39 cellular contexts compared by ENCODE assay signal in genomic region chr11:119635776-119636175, GRCh38.
"Had no signal": no experiment of that assay in that cellular context is flagged by ENCODE, and none has a peak within 500 bp of the region (broad histone marks: within the 10 kb centered on the region; RNA-seq: fewer than 3 reads in every experiment).

No MANE protein-coding gene starts in this region.

- H3K27me3 ChIP-seq: MG63, Peyer's patch had no signal

- H3K27ac Mint-ChIP-seq: activated B cell treated with CpG ODN at 0.5 μM for 24 hours; activated CD4-positive, alpha-beta memory T cell treated with anti-CD3 and anti-CD28 coated beads for 36 hours; activated naive CD8-positive, alpha-beta T cell treated with anti-CD3 and anti-CD28 coated beads for 36 hours; activated T-helper 1 cell treated with anti-CD3 and anti-CD28 coated beads, Interleukin-12 subunit alpha, Interleukin-12 subunit beta, Interleukin-2, Interleukin-4 antibody, amounts not matched to agents 30 ng/mL and 10 ng/mL and 1 ng/mL, durations not matched to agents 14 hours and 24 hours and 36 hours; IgD-negative memory B cell had no signal

- H3K4me1 Mint-ChIP-seq: activated B cell treated with CpG ODN at 0.5 μM for 24 hours; activated naive CD8-positive, alpha-beta T cell treated with anti-CD3 and anti-CD28 coated beads for 36 hours; IgD-negative memory B cell had no signal

- H3K4me3 ChIP-seq: MG63, Peyer's patch had no signal

- H3K4me3 Mint-ChIP-seq: activated B cell treated with CpG ODN at 0.5 μM for 24 hours; activated CD4-positive, alpha-beta memory T cell treated with anti-CD3 and anti-CD28 coated beads for 36 hours; activated naive CD8-positive, alpha-beta T cell treated with anti-CD3 and anti-CD28 coated beads for 36 hours; activated T-cell treated with anti-CD3 and anti-CD28 coated beads, Interleukin-2, amount 50 U/mL, for 4 hours; activated T-helper 1 cell treated with anti-CD3 and anti-CD28 coated beads, Interleukin-12 subunit alpha, Interleukin-12 subunit beta, Interleukin-2, Interleukin-4 antibody, amounts not matched to agents 30 ng/mL and 10 ng/mL and 1 ng/mL, durations not matched to agents 14 hours and 24 hours and 36 hours; IgD-negative memory B cell had no signal

- H3K36me3 ChIP-seq: brain microvascular endothelial cell, MG63, Peyer's patch had no signal

- H3K27ac ChIP-seq: brain microvascular endothelial cell, Peyer's patch, VCaP had no signal

- H3K36me3 Mint-ChIP-seq: activated CD4-positive, alpha-beta memory T cell treated with anti-CD3 and anti-CD28 coated beads for 36 hours; activated naive CD8-positive, alpha-beta T cell treated with anti-CD3 and anti-CD28 coated beads for 36 hours; IgD-negative memory B cell had no signal

- H3K4me1 ChIP-seq: Peyer's patch had no signal

- DNase-seq: activated B cell treated with CpG ODN at 0.5 μM for 24 hours; activated CD4-positive, alpha-beta memory T cell treated with anti-CD3 and anti-CD28 coated beads for 36 hours; activated CD4-positive, alpha-beta T cell treated with anti-CD3 and anti-CD28 coated beads for 4 hours; activated CD4-positive, alpha-beta T cell treated with anti-CD3 and anti-CD28 coated beads, Interleukin-2, amount 50 U/mL, for 1 hour; activated CD4-positive, CD25-positive, alpha-beta regulatory T cell treated with anti-CD3 and anti-CD28 coated beads, Interleukin-2, amount 50 U/mL, for 72 hours; activated CD8-positive, alpha-beta memory T cell treated with anti-CD3 and anti-CD28 coated beads, Interleukin-2, amount 50 U/mL, for 4 hours; activated gamma-delta T cell treated with Interleukin-2 at 50 U/mL for 16 hours; activated naive CD4-positive, alpha-beta T cell treated with anti-CD3 and anti-CD28 coated beads, Interleukin-2, amount 50 U/mL, for 16 hours; activated naive CD8-positive, alpha-beta T cell treated with anti-CD3 and anti-CD28 coated beads for 36 hours; activated T-cell treated with anti-CD3 and anti-CD28 coated beads for 4 hours; activated T-cell treated with anti-CD3 and anti-CD28 coated beads, Interleukin-2, amount 50 U/mL, for 4 hours; amniotic stem cell; aorta; brain microvascular endothelial cell; central memory CD4-positive, alpha-beta T cell; Karpas-422; KBM-7; NCI-H1048; NCI-H1105 treated with DMSO at 0.1 percent for 48 hours; NCI-H1436; NCI-H1694 treated with DMSO at 0.1 percent for 48 hours; NCI-H2029 treated with DMSO at 0.1 percent for 48 hours; NCI-H2107; NCI-H2171; NCI-H510A treated with DMSO at 0.1 percent for 48 hours; NCI-H526 treated with DMSO at 0.1 percent for 48 hours; NK-92 treated with Interleukin-12 subunit alpha and Interleukin-12 subunit beta, amount 100 ng/mL, for 24 hours; PC-3; Peyer's patch; RPMI8226; SIG-M5; SW 1271; T-helper 1 cell; T-helper 2 cell; T-helper 9 cell had no signal

- H3K27me3 Mint-ChIP-seq: activated CD4-positive, alpha-beta memory T cell treated with anti-CD3 and anti-CD28 coated beads for 36 hours had no signal

- H3K9me3 Mint-ChIP-seq: activated B cell treated with CpG ODN at 0.5 μM for 24 hours; activated CD4-positive, alpha-beta memory T cell treated with anti-CD3 and anti-CD28 coated beads for 36 hours; activated naive CD8-positive, alpha-beta T cell treated with anti-CD3 and anti-CD28 coated beads for 36 hours; activated T-cell treated with anti-CD3 and anti-CD28 coated beads, Interleukin-2, amount 50 U/mL, for 4 hours; activated T-helper 1 cell treated with anti-CD3 and anti-CD28 coated beads, Interleukin-12 subunit alpha, Interleukin-12 subunit beta, Interleukin-2, Interleukin-4 antibody, amounts not matched to agents 30 ng/mL and 10 ng/mL and 1 ng/mL, durations not matched to agents 14 hours and 24 hours and 36 hours had no signal

- ATAC-seq: activated T-cell treated with anti-CD3 and anti-CD28 coated beads, Interleukin-2, amount 50 U/mL, for 4 hours; PC-3 had no signal

- H3K9me3 ChIP-seq: MG63, Peyer's patch had no signal
